In the genomic region with DNA sequence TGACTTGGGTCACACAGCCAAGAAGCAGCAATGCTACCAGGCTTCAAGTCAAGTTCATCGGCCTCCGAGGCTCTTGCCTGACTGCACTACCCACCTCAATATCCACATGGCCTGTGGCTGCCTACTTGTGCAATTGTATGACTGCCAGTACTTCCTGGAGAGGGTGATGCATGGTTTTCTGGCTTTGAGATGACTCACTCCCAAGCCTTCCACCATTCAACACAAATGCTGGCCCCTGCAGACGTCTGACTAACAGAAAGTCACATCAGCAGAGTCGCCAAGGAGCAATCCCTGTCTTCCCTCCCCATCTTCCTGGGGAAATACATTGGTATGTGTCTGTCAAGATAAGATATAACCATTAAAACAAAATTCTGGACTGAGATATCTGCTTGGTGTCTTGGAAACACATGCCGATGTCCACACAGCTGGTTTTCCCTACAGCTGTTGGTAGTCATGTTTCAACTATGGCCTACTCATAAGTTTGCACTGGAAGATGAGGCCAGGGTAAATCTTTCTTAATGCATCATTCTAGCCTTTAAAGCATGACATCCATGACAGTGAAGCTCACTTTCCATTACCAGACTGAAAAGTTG, we compare ENCODE assay signal across 8 cellular contexts.
DNase-seq lines count a peak whose midpoint lies in the region; FAIRE-seq and TF ChIP-seq lines count a peak whose summit lies in the region.

No MANE protein-coding gene starts in this region.

- no peaks in the 10 kb centered on the region for H3K36me3 ChIP-seq in vagina

- TF ChIP-seq CTCF in vagina (IDR thresholded peaks at IDR 0.05) = no peak

- H3K4me1 ChIP-seq in vagina = peaks cover 47% of the 10 kb centered on the region

- no peak overlapping the region for H3K27ac ChIP-seq in vagina

- TF ChIP-seq POLR2A in GM12891 (IDR thresholded peaks at IDR 0.05; ENCODE audit: low read depth, low read length) (no peak), vagina (IDR thresholded peaks at IDR 0.05) (no peak)

- no peak for DNase-seq in GM12891 (ENCODE audit: insufficient read length, low spot score)
- peak; percentile 93 for DNase-seq in SKM-1 treated with dmso at 0.1 percent for 144 hours (lab: John Stamatoyannopoulos, UW; ENCODE audit: unreplicated experiment)
- peak; percentile 46 to 93 for DNase-seq in dermis microvascular lymphatic vessel endothelial cell (ENCODE audit: low read depth in 2 of 2)
- DNase-seq in pulmonary artery endothelial cell (ENCODE audit: low read depth, low spot score) = peak; percentile 97
- no peak for DNase-seq in effector CD4-positive, alpha-beta T cell
- no peak for DNase-seq in vagina (ENCODE audit: extremely low spot score in 2 of 2)
- no peak for DNase-seq in SHP77 treated with DMSO at 0.1 percent for 48 hours (lab: John Stamatoyannopoulos, UW)
- no peak for DNase-seq in NCI-H2227 treated with DMSO at 0.1 percent for 48 hours (lab: John Stamatoyannopoulos, UW)

- no peak overlapping the region for H3K4me3 ChIP-seq in vagina

- intact Hi-C loops in vagina (cut with DNase I) = loop anchor here (5.0 kb wide), 1 partner anchor 859 kb away; no protein-coding TSS in a partner anchor

- peak; percentile 48 for FAIRE-seq in GM12891 (lab: Jason Lieb, UNC)

- no peaks in the 10 kb centered on the region for H3K9me3 ChIP-seq in vagina

- H3K27me3 ChIP-seq in vagina = no peaks in the 10 kb centered on the region

TF ChIP-seq in GM12891, 5 proteins besides CTCF, POLR2A, EP300 and RAD21:
- TF ChIP-seq POLR2AphosphoS5 (IDR thresholded peaks at IDR 0.05; ENCODE audit: low read depth, low read length) (no peak), POU2F2 (IDR thresholded peaks at IDR 0.05; ENCODE audit: low read depth, low read length) (no peak), PAX5 (IDR thresholded peaks at IDR 0.05; ENCODE audit: insufficient read depth, low read length, severe bottlenecking) (no peak), SPI1 (IDR thresholded peaks at IDR 0.05; ENCODE audit: low read depth, low read length) (no peak), TAF1 (IDR thresholded peaks at IDR 0.05; ENCODE audit: low read depth, low read length) (no peak)
TF ChIP-seq in GM12891: peak in this region for 0.

Comparison
In these comparisons a context has a peak if more than half of its experiments do, and no peak if none do; other contexts are left out.
1. DNase-seq: peak in SKM-1 treated with dmso at 0.1 percent for 144 hours (single experiment), dermis microvascular lymphatic vessel endothelial cell (2 of 2) and pulmonary artery endothelial cell (single experiment); none in GM12891 (single experiment), effector CD4-positive, alpha-beta T cell (single experiment), vagina (0 of 2), SHP77 treated with DMSO at 0.1 percent for 48 hours (single experiment) and NCI-H2227 treated with DMSO at 0.1 percent for 48 hours (single experiment).